In the genomic region with DNA sequence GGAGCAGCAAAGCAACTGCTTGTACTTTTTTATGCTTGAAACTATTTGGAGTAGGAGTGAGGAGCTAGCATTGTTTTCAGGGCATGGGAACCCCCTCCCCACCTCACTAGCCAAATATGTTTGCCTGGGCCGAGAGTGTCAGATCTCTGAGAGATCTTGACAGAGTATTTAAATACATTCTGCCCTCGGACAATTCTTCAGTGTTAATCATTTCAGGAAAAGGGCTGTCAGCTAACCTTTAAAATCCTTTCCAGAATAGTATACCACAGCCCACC, we compare ENCODE assay signal across 11 cellular contexts. TPM values are rescaled to one million over a fixed set of nuclear protein-coding genes. Genes with fewer than 3 reads are reported as not detected.
A peak's percentile ranks its signal among the peaks of the same experiment; 100 is the strongest.
DNase-seq lines count a peak whose midpoint lies in the region; ATAC-seq, FAIRE-seq and TF ChIP-seq lines count a peak whose summit lies in the region.
"Not testable (repeated sequence)": the region's sequence is repeated elsewhere in the genome, so short reads cannot be mapped to it uniquely, and the experiment has no call there.
"Had no signal": no experiment of that assay in that cellular context is flagged by ENCODE, and none has a peak within 500 bp of the region (broad histone marks: within the 10 kb centered on the region; RNA-seq: fewer than 3 reads in every experiment).

No MANE protein-coding gene starts in this region.

- H4K20me1 ChIP-seq in HepG2 (ENCODE audit: insufficient read depth, low read length) = not testable (repeated sequence)

- not testable (repeated sequence) for H3K36me3 ChIP-seq in Panc1 (ENCODE audit: control insufficient read depth, insufficient read depth, low read length); HepG2 (replicated peaks in 1 of 2; ENCODE audit: control insufficient read depth in 1 of 2, insufficient read depth in 2 of 2, low read length in 2 of 2); lower lobe of right lung; upper lobe of right lung

- not testable (repeated sequence) for H3K9ac ChIP-seq in HepG2 (ENCODE audit: insufficient read depth, low read depth, low read length)

- POLR2A ChIA-PET in Panc1 (lab: Charles Lee); HepG2 (lab: Yijun Ruan, JAX): not testable (repeated sequence)

- not testable (repeated sequence) for H3K79me2 ChIP-seq in HepG2 (ENCODE audit: insufficient read depth, low read length)

- not testable (repeated sequence) for H2AFZ ChIP-seq in HepG2 (ENCODE audit: low read length)

- H3K4me3 ChIP-seq in Panc1 (ENCODE audit: low read depth in 2 of 2, low read length in 2 of 2); HepG2 (replicated peaks in 1 of 3; ENCODE audit: insufficient read depth in 1 of 3, low read depth in 2 of 3, low read length in 3 of 3); lower lobe of right lung; upper lobe of right lung: not testable (repeated sequence)

- not testable (repeated sequence) for TF ChIP-seq RAD21 in HepG2 (CRISPR knock-in tag; IDR thresholded peaks at IDR 0.05)

- in situ Hi-C loops in Panc1 (cut with HindIII; ENCODE audit: low pct_unique_long_range_greater_than_20kb, low sequenced_read_pairs); HepG2 (cut with HindIII; ENCODE audit: extremely low pct_ligation_motif_present, low pct_unique_long_range_greater_than_20kb): not testable (repeated sequence)

- not testable (repeated sequence) for H3K9me3 ChIP-seq in Panc1 (ENCODE audit: control insufficient read depth, insufficient read depth, low read depth, low read length); HepG2 (ENCODE audit: low read length); lower lobe of right lung; upper lobe of right lung

- no CpG with 5 or more reads among the region's 2 CpGs for WGBS in HepG2 (ENCODE audit: low lambda C conversion rate)

- TF ChIP-seq EP300 in HepG2 (IDR thresholded peaks at IDR 0.05; ENCODE audit: low read depth in 2 of 2, low read length in 2 of 2); HepG2 (CRISPR knock-in tag; IDR thresholded peaks at IDR 0.05; ENCODE audit: borderline replicate concordance): not testable (repeated sequence)

- TF ChIP-seq CTCF in Panc1 (IDR thresholded peaks at IDR 0.05); HepG2 (CRISPR knock-in tag; IDR thresholded peaks at IDR 0.05); lower lobe of right lung (IDR thresholded peaks at IDR 0.05); upper lobe of right lung (IDR thresholded peaks at IDR 0.05): not testable (repeated sequence)

- ATAC-seq in Panc1 = not testable (repeated sequence)
- ATAC-seq in HepG2 = peak; percentile 60
- peak; percentile 50 to 90 for ATAC-seq in lower lobe of right lung
- ATAC-seq in upper lobe of right lung = peak; percentile 62

- BruUV-seq in Panc1 (replicated peaks; lab: Mats Ljungman, UMichigan) (TSS peak; percentile 67), HepG2 (replicated peaks; lab: Mats Ljungman, UMichigan) (TSS peak; percentile 18)

- H3K27ac ChIP-seq in Panc1 (ENCODE audit: low read length); HepG2 (ENCODE audit: extremely low read length, insufficient read depth, low read length); lower lobe of right lung; upper lobe of right lung: not testable (repeated sequence)

- TF ChIP-seq POLR2A in HepG2 (IDR thresholded peaks at IDR 0.05; ENCODE audit: insufficient read depth in 1 of 2, low read depth in 2 of 2, low read length in 2 of 2) = not testable (repeated sequence)

- not testable (repeated sequence) for H3K4me2 ChIP-seq in HepG2 (ENCODE audit: low read depth, low read length)

- not testable (repeated sequence) for DNase-seq in Panc1 (ENCODE audit: low read depth, low spot score); HepG2 (ENCODE audit: low spot score); lower lobe of right lung; upper lobe of right lung

- not testable (repeated sequence) for H3K27me3 ChIP-seq in Panc1 (ENCODE audit: control insufficient read depth, insufficient read depth, low read length); HepG2 (ENCODE audit: control insufficient read depth in 1 of 2, insufficient read depth in 2 of 2, low read length in 2 of 2); lower lobe of right lung (ENCODE audit: low read depth); upper lobe of right lung

- not testable (repeated sequence) for H3K4me1 ChIP-seq in Panc1 (ENCODE audit: control insufficient read depth, insufficient read depth, low read length); HepG2 (ENCODE audit: insufficient read depth, low read length); lower lobe of right lung; upper lobe of right lung

- CTCF ChIA-PET in Panc1 (lab: Charles Lee); HepG2 (lab: Yijun Ruan, JAX; ENCODE audit: low intra/inter-chr PET ratio, low total read pairs): not testable (repeated sequence)

- intact Hi-C loops in Panc1 (cut with micrococcal nuclease; ENCODE audit: unreplicated experiment); HepG2 (cut with micrococcal nuclease; ENCODE audit: unreplicated experiment); lower lobe of right lung (cut with DNase I); upper lobe of right lung (cut with DNase I): not testable (repeated sequence)

- not testable (repeated sequence) for FAIRE-seq in HepG2 (lab: Jason Lieb, UNC)

RNA-seq across cellular contexts. Expression of gene FAM72C, which starts 17.6 kb away (rescaled TPM):
- total RNA-seq in Panc1 (2021; ENCODE audit: unreplicated experiment) (1.2 TPM), HepG2 (2016; rRNA removed; fragmentation: Illumina TruSeq; extraction: Trizol) (3.0 and 3.9 TPM in 2 replicates), lower lobe of right lung (not detected), upper lobe of right lung (not detected)
- polyA plus RNA-seq in Panc1 (2012; ENCODE audit: insufficient read length) = 0.85 TPM
- 0.40 and 0.79 TPM in 2 replicates for total RNA-seq in HepG2 (2016; cell fraction: cytosol; rRNA removed; fragmentation: Illumina TruSeq; extraction: Trizol; ENCODE audit: low read depth)
- 2.9 and 3.7 TPM in 2 replicates for total RNA-seq in HepG2 (2016; cell fraction: insoluble cytoplasmic fraction; rRNA removed; fragmentation: Illumina TruSeq; extraction: Trizol)
- total RNA-seq in HepG2 (2016; cell fraction: membrane; rRNA removed; fragmentation: Illumina TruSeq; extraction: Trizol) = 1.2 and 1.8 TPM in 2 replicates
- total RNA-seq in HepG2 (2016; cell fraction: nucleus; rRNA removed; fragmentation: Illumina TruSeq; extraction: Trizol) = 0.99 and 1.8 TPM in 2 replicates
- polyA plus RNA-seq in HepG2 (2011; rRNA removed) = 1.9 and 2.8 TPM in 2 replicates
- 1.4 and 1.7 TPM in 2 replicates for polyA plus RNA-seq in HepG2 (2011; cell fraction: cytosol; rRNA removed)
- polyA plus RNA-seq in HepG2 (2011; cell fraction: nucleus; rRNA removed) = 0.68 and 1.1 TPM in 2 replicates
- 1.5 and 3.5 TPM in 2 replicates for polyA plus RNA-seq in HepG2 (2012)
- 0.09 and 0.15 TPM in 2 replicates for polyA plus RNA-seq in HepG2 (2016; cell fraction: cytosol; fragmentation: Illumina TruSeq; extraction: Trizol; ENCODE audit: low read depth)
- polyA plus RNA-seq in HepG2 (2016; cell fraction: insoluble cytoplasmic fraction; fragmentation: Illumina TruSeq; extraction: Trizol; ENCODE audit: low read depth) = 3.6 and 7.8 TPM in 2 replicates
- polyA plus RNA-seq in HepG2 (2016; cell fraction: membrane; fragmentation: Illumina TruSeq; extraction: Trizol; ENCODE audit: low read depth) = 0.45 and 0.94 TPM in 2 replicates
- polyA plus RNA-seq in HepG2 (2016; cell fraction: nucleus; fragmentation: Illumina TruSeq; extraction: Trizol; ENCODE audit: insufficient read depth, low read depth) = 4.6 and 8.3 TPM in 2 replicates
- 0.64 and 6.7 TPM in 2 replicates for polyA minus RNA-seq in HepG2 (2011; rRNA and poly(A)+ RNA removed; ENCODE audit: low replicate concordance)
- polyA minus RNA-seq in HepG2 (2011; cell fraction: cytosol; rRNA and poly(A)+ RNA removed) = 1.4 and 2.1 TPM in 2 replicates
- 0.37 and 0.77 TPM in 2 replicates for polyA minus RNA-seq in HepG2 (2011; cell fraction: nucleus; rRNA and poly(A)+ RNA removed)
- total RNA-seq: B cell; Caco-2; CD4-positive, alpha-beta T cell; CD4-positive, CD25-positive, alpha-beta regulatory T cell; CD8-positive, alpha-beta T cell had no signal
- polyA plus RNA-seq: CD4-positive, alpha-beta memory T cell; CD8-positive, alpha-beta memory T cell had no signal
